7 cellular contexts compared by ENCODE assay signal in genomic region chr3:149042766-149043386, GRCh38. TPM values are rescaled to one million over a fixed set of nuclear protein-coding genes. Genes with fewer than 3 reads are reported as not detected.
DNase-seq lines count a peak whose midpoint lies in the region; ATAC-seq and TF ChIP-seq lines count a peak whose summit lies in the region.

No MANE protein-coding gene starts in this region.

- H3K27ac ChIP-seq in PC-9 (peak overlapping the region; percentile 64), smooth muscle cell (ENCODE audit: low read depth) (no peak overlapping the region), neural progenitor cell (no peak overlapping the region)

- POLR2A ChIA-PET in PC-9 (lab: Charles Lee; ENCODE audit: unreplicated experiment), result interaction anchor here (0.5 to 1.0 kb wide), 5 partner anchors 40 to 1521 kb away, joined by 3 to 6 read pairs (median 5); no protein-coding TSS in a partner anchor

- H3K9ac ChIP-seq in smooth muscle cell (ENCODE audit: low read depth), result no peak overlapping the region
- no peak overlapping the region for H3K9ac ChIP-seq in neural progenitor cell

- CTCF ChIA-PET in PC-9 (lab: Charles Lee), result no interaction called here

- peaks cover 10% of the 10 kb centered on the region for H3K4me1 ChIP-seq in PC-9 (replicated peaks; ENCODE audit: insufficient read depth)
- H3K4me1 ChIP-seq in smooth muscle cell (ENCODE audit: low read depth), result no peaks in the 10 kb centered on the region
- H3K4me1 ChIP-seq in neural progenitor cell, result no peaks in the 10 kb centered on the region

- DNase-seq in PC-9 (no peak), memory B cell (ENCODE audit: low spot score in 2 of 2) (no peak), smooth muscle cell (lab: John Stamatoyannopoulos, UW; ENCODE audit: unreplicated experiment) (no peak), neural progenitor cell (ENCODE audit: low spot score) (no peak)
- DNase-seq in activated CD8-positive, alpha-beta memory T cell treated with anti-CD3 and anti-CD28 coated beads, Interleukin-2, amount 50 U/mL, for 4 hours, result no peak

- H2AFZ ChIP-seq in PC-9 (no peak overlapping the region), smooth muscle cell (ENCODE audit: low read depth) (no peak overlapping the region), neural progenitor cell (replicated peaks) (no peak overlapping the region)

- intact Hi-C loops in PC-9 (cut with micrococcal nuclease; ENCODE audit: unreplicated experiment), result no loop called here

- H3K9me2 ChIP-seq in PC-9 (ENCODE audit: insufficient read depth), result no peaks in the 10 kb centered on the region

- H3K9me3 ChIP-seq in PC-9 (ENCODE audit: insufficient read depth, low read depth) (no peaks in the 10 kb centered on the region), smooth muscle cell (replicated peaks; ENCODE audit: low read depth) (no peaks in the 10 kb centered on the region), neural progenitor cell (ENCODE audit: low read depth) (no peaks in the 10 kb centered on the region)

- no peaks in the 10 kb centered on the region for H3K9me3 Mint-ChIP-seq in memory B cell
- H3K9me3 Mint-ChIP-seq in neural progenitor cell, result no peaks in the 10 kb centered on the region

- TF ChIP-seq CTCF in PC-9 (conservative IDR thresholded peaks at IDR 0.05), result no peak
- no peak for TF ChIP-seq CTCF in smooth muscle cell (IDR thresholded peaks at IDR 0.05; ENCODE audit: borderline replicate concordance, insufficient read depth, poor library complexity, severe bottlenecking)
- TF ChIP-seq CTCF in neural progenitor cell (IDR thresholded peaks at IDR 0.05), result no peak

- ATAC-seq in GM18868 (IDR thresholded peaks at IDR 0.05; ENCODE audit: unreplicated experiment) (peak; percentile 94), HG02571 (IDR thresholded peaks at IDR 0.05; ENCODE audit: unreplicated experiment) (peak; percentile 88), memory B cell (ENCODE audit: low read depth) (no peak)

- H3K4me2 ChIP-seq in PC-9, result no peak overlapping the region
- no peak overlapping the region for H3K4me2 ChIP-seq in smooth muscle cell
- H3K4me2 ChIP-seq in neural progenitor cell, result no peak overlapping the region

- H3K27me3 Mint-ChIP-seq in memory B cell (no peaks in the 10 kb centered on the region), neural progenitor cell (ENCODE audit: insufficient read depth, low read depth) (no peaks in the 10 kb centered on the region)

- H3K27ac Mint-ChIP-seq in memory B cell, result peak overlapping the region; percentile 3
- no peak overlapping the region for H3K27ac Mint-ChIP-seq in neural progenitor cell

- H3K79me2 ChIP-seq in PC-9 (ENCODE audit: low read depth), result no peaks in the 10 kb centered on the region
- H3K79me2 ChIP-seq in smooth muscle cell (ENCODE audit: low read depth), result no peaks in the 10 kb centered on the region
- no peaks in the 10 kb centered on the region for H3K79me2 ChIP-seq in neural progenitor cell (ENCODE audit: low read depth)

- H3K4me3 Mint-ChIP-seq in memory B cell, result no peak overlapping the region
- no peak overlapping the region for H3K4me3 Mint-ChIP-seq in neural progenitor cell

- H3K36me3 ChIP-seq in PC-9 (ENCODE audit: low read depth) (peaks cover 31% of the 10 kb centered on the region), smooth muscle cell (ENCODE audit: low read depth) (peaks cover 20% of the 10 kb centered on the region), neural progenitor cell (peaks cover 9% of the 10 kb centered on the region)

- BruUV-seq in PC-9 (replicated peaks; lab: Mats Ljungman, UMichigan), result no TSS peak

- H3F3A ChIP-seq in PC-9 (ENCODE audit: insufficient read depth, low read depth) (peaks cover 3% of the 10 kb centered on the region; the same call in 1 of the 2 replicates), smooth muscle cell (ENCODE audit: low read depth) (no peaks in the 10 kb centered on the region), neural progenitor cell (ENCODE audit: low read depth) (no peaks in the 10 kb centered on the region)

- H3K36me3 Mint-ChIP-seq in memory B cell (peaks cover 25% of the 10 kb centered on the region), neural progenitor cell (peaks cover 24% of the 10 kb centered on the region)

- H3K4me3 ChIP-seq in PC-9 (no peak overlapping the region), smooth muscle cell (no peak overlapping the region), neural progenitor cell (no peak overlapping the region)

- H4K20me1 ChIP-seq in PC-9 (ENCODE audit: insufficient read depth) (no peaks in the 10 kb centered on the region), smooth muscle cell (ENCODE audit: low read depth) (no peaks in the 10 kb centered on the region), neural progenitor cell (ENCODE audit: low read depth) (no peaks in the 10 kb centered on the region)

- H3K27me3 ChIP-seq in PC-9 (ENCODE audit: insufficient read depth, low read depth) (no peaks in the 10 kb centered on the region), smooth muscle cell (ENCODE audit: low read depth) (no peaks in the 10 kb centered on the region), neural progenitor cell (no peaks in the 10 kb centered on the region)

- peaks cover 5% of the 10 kb centered on the region for H3K4me1 Mint-ChIP-seq in memory B cell
- no peaks in the 10 kb centered on the region for H3K4me1 Mint-ChIP-seq in neural progenitor cell

- WGBS in smooth muscle cell (ENCODE audit: low lambda C conversion rate), result 100% methylated on average over 1 of the region's 1 CpG

RNA-seq across cellular contexts. Expression of gene HLTF, which starts 43.5 kb away (rescaled TPM):
- 32.2 and 38.3 TPM in 2 replicates for total RNA-seq in PC-9 (2021)
- total RNA-seq in smooth muscle cell, result 34.9 and 56.3 TPM in 2 replicates
- 23.2 and 24.2 TPM in 2 replicates for polyA plus RNA-seq in smooth muscle cell
- total RNA-seq in neural progenitor cell (ENCODE audit: low replicate concordance), result 39.5 and 76.1 TPM in 2 replicates

RNA-seq across cellular contexts. Expression of gene GYG1, which starts 51.5 kb away (rescaled TPM):
- total RNA-seq in PC-9 (2021) (16.5 and 20.3 TPM in 2 replicates), smooth muscle cell (23.4 and 29.8 TPM in 2 replicates), neural progenitor cell (ENCODE audit: low replicate concordance) (20.7 and 22.0 TPM in 2 replicates)
- polyA plus RNA-seq in smooth muscle cell, result 13.6 and 15.8 TPM in 2 replicates
